Comparison of ENCODE assay signal across 24 cellular contexts in genomic region chr7:30901856-30902255, GRCh38. TPM values are rescaled to one million over a fixed set of nuclear protein-coding genes. Genes with fewer than 3 reads are reported as not detected.
"Had no signal": no experiment of that assay in that cellular context is flagged by ENCODE, and none has a peak within 500 bp of the region (broad histone marks: within the 10 kb centered on the region; RNA-seq: fewer than 3 reads in every experiment).

No MANE protein-coding gene starts in this region.

- DNase-seq: activated CD4-positive, alpha-beta T cell treated with anti-CD3 and anti-CD28 coated beads, Interleukin-2, amount 10 ng/mL, durations not matched to agents 7 days and 5 days; activated CD4-positive, CD25-positive, alpha-beta regulatory T cell treated with anti-CD3 and anti-CD28 coated beads, Interleukin-2, amount 50 U/mL, for 72 hours; activated CD8-positive, alpha-beta memory T cell treated with anti-CD3 and anti-CD28 coated beads, Interleukin-2, amount 10 ng/mL, durations not matched to agents 7 days and 5 days; activated CD8-positive, alpha-beta T cell treated with anti-CD3 and anti-CD28 coated beads for 36 hours; activated gamma-delta T cell; activated T-cell treated with anti-CD3 and anti-CD28 coated beads for 4 hours; anterior cingulate cortex; body of pancreas; effector CD4-positive, alpha-beta T cell; erythroblast; foreskin keratinocyte; kidney; psoas muscle; stimulated activated CD4-positive, alpha-beta T cell treated with anti-CD3 and anti-CD28 coated beads, Interleukin-12 subunit alpha, Interleukin-12 subunit beta, amount 100 ng/mL, for 4 hours; stimulated activated naive CD8-positive, alpha-beta T cell treated with anti-CD3 and anti-CD28 coated beads, Interleukin-15, amount 100 ng/mL, for 72 hours; tibial artery; uterus had no signal

- H3K4me3 Mint-ChIP-seq: activated CD4-positive, alpha-beta T cell treated with anti-CD3 and anti-CD28 coated beads, Interleukin-2, amount 10 ng/mL, durations not matched to agents 7 days and 5 days; activated CD8-positive, alpha-beta memory T cell treated with anti-CD3 and anti-CD28 coated beads, Interleukin-2, amount 10 ng/mL, durations not matched to agents 7 days and 5 days; activated CD8-positive, alpha-beta T cell treated with anti-CD3 and anti-CD28 coated beads for 36 hours; activated naive CD4-positive, alpha-beta T cell treated with anti-CD3 and anti-CD28 coated beads, Interleukin-2, amount 50 U/mL, for 24 hours; dendritic cell treated with granulocyte-macrophage colony-stimulating factor and Interleukin-4, amounts not matched to agents 40 ng/mL and 50 ng/mL, for 4 days; natural killer cell treated with Interleukin-12 subunit alpha and Interleukin-12 subunit beta and Interleukin-15 and Interleukin-18, amount 100 ng/mL, for 72 hours; stimulated activated effector memory CD8-positive, alpha-beta T cell treated with anti-CD3 and anti-CD28 coated beads, Interleukin-12 subunit alpha, Interleukin-12 subunit beta, amount 100 ng/mL, for 72 hours; stimulated activated naive CD8-positive, alpha-beta T cell treated with anti-CD3 and anti-CD28 coated beads, Interleukin-15, amount 100 ng/mL, for 72 hours; T-helper 1 cell treated with Interleukin-12 subunit alpha and Interleukin-12 subunit beta and Interleukin-4 antibody, amounts not matched to agents 30 μg/mL and 1 μg/mL, for 36 hours had no signal

- H3K27me3 ChIP-seq: body of pancreas, left lung, tibial artery, uterus had no signal

- H3K4me3 ChIP-seq: body of pancreas, left lung, psoas muscle, tibial artery, uterus had no signal

- H3K9me3 ChIP-seq: body of pancreas, left lung, psoas muscle, tibial artery, uterus had no signal

- H3K36me3 ChIP-seq: left lung, tibial artery, uterus had no signal

- H3K27me3 Mint-ChIP-seq: activated CD4-positive, alpha-beta T cell treated with anti-CD3 and anti-CD28 coated beads, Interleukin-2, amount 10 ng/mL, durations not matched to agents 7 days and 5 days; activated CD8-positive, alpha-beta memory T cell treated with anti-CD3 and anti-CD28 coated beads, Interleukin-2, amount 10 ng/mL, durations not matched to agents 7 days and 5 days; activated CD8-positive, alpha-beta T cell treated with anti-CD3 and anti-CD28 coated beads for 36 hours; natural killer cell treated with Interleukin-12 subunit alpha and Interleukin-12 subunit beta and Interleukin-15 and Interleukin-18, amount 100 ng/mL, for 72 hours had no signal

- FAIRE-seq: kidney had no signal

- H3K4me1 ChIP-seq: foreskin keratinocyte, psoas muscle had no signal

- ATAC-seq: activated CD8-positive, alpha-beta memory T cell treated with anti-CD3 and anti-CD28 coated beads, Interleukin-2, amount 10 ng/mL, durations not matched to agents 7 days and 5 days; activated CD8-positive, alpha-beta T cell treated with anti-CD3 and anti-CD28 coated beads for 36 hours; body of pancreas; foreskin keratinocyte; left lung; natural killer cell treated with Interleukin-12 subunit alpha and Interleukin-12 subunit beta and Interleukin-15 and Interleukin-18, amount 100 ng/mL, for 72 hours; psoas muscle; stimulated activated effector memory CD8-positive, alpha-beta T cell treated with anti-CD3 and anti-CD28 coated beads, Interleukin-12 subunit alpha, Interleukin-12 subunit beta, amount 100 ng/mL, for 72 hours; stimulated activated naive CD8-positive, alpha-beta T cell treated with anti-CD3 and anti-CD28 coated beads, Interleukin-15, amount 100 ng/mL, for 72 hours had no signal

- H3K27ac Mint-ChIP-seq: activated CD4-positive, alpha-beta T cell treated with anti-CD3 and anti-CD28 coated beads, Interleukin-2, amount 10 ng/mL, durations not matched to agents 7 days and 5 days; activated CD8-positive, alpha-beta memory T cell treated with anti-CD3 and anti-CD28 coated beads, Interleukin-2, amount 10 ng/mL, durations not matched to agents 7 days and 5 days; activated CD8-positive, alpha-beta T cell treated with anti-CD3 and anti-CD28 coated beads for 36 hours; activated naive CD4-positive, alpha-beta T cell treated with anti-CD3 and anti-CD28 coated beads, Interleukin-2, amount 50 U/mL, for 24 hours; dendritic cell treated with granulocyte-macrophage colony-stimulating factor and Interleukin-4, amounts not matched to agents 40 ng/mL and 50 ng/mL, for 4 days; natural killer cell treated with Interleukin-12 subunit alpha and Interleukin-12 subunit beta and Interleukin-15 and Interleukin-18, amount 100 ng/mL, for 72 hours; stimulated activated effector memory CD8-positive, alpha-beta T cell treated with anti-CD3 and anti-CD28 coated beads, Interleukin-12 subunit alpha, Interleukin-12 subunit beta, amount 100 ng/mL, for 72 hours; stimulated activated naive CD8-positive, alpha-beta T cell treated with anti-CD3 and anti-CD28 coated beads, Interleukin-15, amount 100 ng/mL, for 72 hours; T-helper 1 cell treated with Interleukin-12 subunit alpha and Interleukin-12 subunit beta and Interleukin-4 antibody, amounts not matched to agents 30 μg/mL and 1 μg/mL, for 36 hours had no signal

- H3K9me3 Mint-ChIP-seq: activated CD4-positive, alpha-beta T cell treated with anti-CD3 and anti-CD28 coated beads, Interleukin-2, amount 10 ng/mL, durations not matched to agents 7 days and 5 days; activated CD8-positive, alpha-beta T cell treated with anti-CD3 and anti-CD28 coated beads for 36 hours; activated naive CD4-positive, alpha-beta T cell treated with anti-CD3 and anti-CD28 coated beads, Interleukin-2, amount 50 U/mL, for 24 hours; dendritic cell treated with granulocyte-macrophage colony-stimulating factor and Interleukin-4, amounts not matched to agents 40 ng/mL and 50 ng/mL, for 4 days; natural killer cell treated with Interleukin-12 subunit alpha and Interleukin-12 subunit beta and Interleukin-15 and Interleukin-18, amount 100 ng/mL, for 72 hours; stimulated activated effector memory CD8-positive, alpha-beta T cell treated with anti-CD3 and anti-CD28 coated beads, Interleukin-12 subunit alpha, Interleukin-12 subunit beta, amount 100 ng/mL, for 72 hours; stimulated activated naive CD8-positive, alpha-beta T cell treated with anti-CD3 and anti-CD28 coated beads, Interleukin-15, amount 100 ng/mL, for 72 hours; T-helper 1 cell treated with Interleukin-12 subunit alpha and Interleukin-12 subunit beta and Interleukin-4 antibody, amounts not matched to agents 30 μg/mL and 1 μg/mL, for 36 hours had no signal

- H3K36me3 Mint-ChIP-seq: activated CD8-positive, alpha-beta memory T cell treated with anti-CD3 and anti-CD28 coated beads, Interleukin-2, amount 10 ng/mL, durations not matched to agents 7 days and 5 days; activated naive CD4-positive, alpha-beta T cell treated with anti-CD3 and anti-CD28 coated beads, Interleukin-2, amount 50 U/mL, for 24 hours; natural killer cell treated with Interleukin-12 subunit alpha and Interleukin-12 subunit beta and Interleukin-15 and Interleukin-18, amount 100 ng/mL, for 72 hours; stimulated activated effector memory CD8-positive, alpha-beta T cell treated with anti-CD3 and anti-CD28 coated beads, Interleukin-12 subunit alpha, Interleukin-12 subunit beta, amount 100 ng/mL, for 72 hours had no signal

- H3K27ac ChIP-seq: foreskin keratinocyte, psoas muscle, VCaP had no signal

- H3K4me1 Mint-ChIP-seq: activated CD8-positive, alpha-beta memory T cell treated with anti-CD3 and anti-CD28 coated beads, Interleukin-2, amount 10 ng/mL, durations not matched to agents 7 days and 5 days; activated naive CD4-positive, alpha-beta T cell treated with anti-CD3 and anti-CD28 coated beads, Interleukin-2, amount 50 U/mL, for 24 hours; stimulated activated effector memory CD8-positive, alpha-beta T cell treated with anti-CD3 and anti-CD28 coated beads, Interleukin-12 subunit alpha, Interleukin-12 subunit beta, amount 100 ng/mL, for 72 hours; stimulated activated naive CD8-positive, alpha-beta T cell treated with anti-CD3 and anti-CD28 coated beads, Interleukin-15, amount 100 ng/mL, for 72 hours had no signal

RNA-seq across cellular contexts. Expression of gene AQP1, which starts 9.8 kb away (rescaled TPM):
- total RNA-seq: foreskin keratinocyte had no signal
